ENCODE assay signal across 28 cellular contexts in genomic region chr6:141884850-141885249, GRCh38.
"Had no signal": no experiment of that assay in that cellular context is flagged by ENCODE, and none has a peak within 500 bp of the region (broad histone marks: within the 10 kb centered on the region; RNA-seq: fewer than 3 reads in every experiment).

No MANE protein-coding gene starts in this region.

- H3K9me3 ChIP-seq: colonic mucosa, gastrocnemius medialis had no signal

- H3K4me3 ChIP-seq: colonic mucosa, coronary artery, dorsolateral prefrontal cortex, esophagus muscularis mucosa, esophagus squamous epithelium, gastrocnemius medialis, gastroesophageal sphincter, heart left ventricle, heart right ventricle had no signal

- H3K27me3 Mint-ChIP-seq: dendritic cell treated with granulocyte-macrophage colony-stimulating factor and Interleukin-4, amounts not matched to agents 40 ng/mL and 50 ng/mL, for 4 days; effector memory CD8-positive, alpha-beta T cell had no signal

- DNase-seq: colonic mucosa; cortex of kidney; dermis blood vessel endothelial cell; dorsolateral prefrontal cortex; effector CD4-positive, alpha-beta T cell; effector CD8-positive, alpha-beta T cell; effector memory CD4-positive, alpha-beta T cell; effector memory CD8-positive, alpha-beta T cell; endodermal cell; erythroblast; esophagus squamous epithelium; foreskin fibroblast; foreskin keratinocyte; foreskin melanocyte; gastrocnemius medialis; glutamatergic neuron; head of caudate nucleus; heart left ventricle; heart right ventricle had no signal

- H3K36me3 ChIP-seq: colonic mucosa, esophagus muscularis mucosa, esophagus squamous epithelium, gastrocnemius medialis, gastroesophageal sphincter, heart left ventricle, heart right ventricle had no signal

- H3K27ac ChIP-seq: colonic mucosa, coronary artery, dorsolateral prefrontal cortex, epithelial cell of prostate, esophagus muscularis mucosa, esophagus squamous epithelium, foreskin keratinocyte, gastrocnemius medialis, gastroesophageal sphincter, heart left ventricle, heart right ventricle had no signal

- H3K27me3 ChIP-seq: colonic mucosa, dorsolateral prefrontal cortex, esophagus muscularis mucosa, esophagus squamous epithelium, foreskin keratinocyte, gastrocnemius medialis, gastroesophageal sphincter, heart left ventricle, heart right ventricle had no signal

- H3K4me1 ChIP-seq: colonic mucosa, esophagus muscularis mucosa, esophagus squamous epithelium, foreskin keratinocyte, gastrocnemius medialis, gastroesophageal sphincter, heart left ventricle, heart right ventricle had no signal

- ATAC-seq: effector memory CD8-positive, alpha-beta T cell; esophagus mucosa; foreskin keratinocyte; gastrocnemius medialis; gastroesophageal sphincter; heart left ventricle; heart right ventricle had no signal

- H3K4me3 Mint-ChIP-seq: dendritic cell treated with granulocyte-macrophage colony-stimulating factor and Interleukin-4, amounts not matched to agents 40 ng/mL and 50 ng/mL, for 4 days; effector memory CD8-positive, alpha-beta T cell; endodermal cell had no signal

- FAIRE-seq: colon, endometrium, endothelial cell of umbilical vein had no signal

- H3K27ac Mint-ChIP-seq: dendritic cell treated with granulocyte-macrophage colony-stimulating factor and Interleukin-4, amounts not matched to agents 40 ng/mL and 50 ng/mL, for 4 days; effector memory CD8-positive, alpha-beta T cell; endodermal cell had no signal

- H3K4me1 Mint-ChIP-seq: endodermal cell had no signal
